ENCODE assay signal across 14 cellular contexts in genomic region chr3:58029842-58030584, GRCh38.
DNase-seq lines count a peak whose midpoint lies in the region; ATAC-seq and TF ChIP-seq lines count a peak whose summit lies in the region.
"Had no signal": no experiment of that assay in that cellular context is flagged by ENCODE, and none has a peak within 500 bp of the region (broad histone marks: within the 10 kb centered on the region; RNA-seq: fewer than 3 reads in every experiment).

No MANE protein-coding gene starts in this region.

- no peak for TF ChIP-seq CTCF in HEK293 (tag by site-specific recombination; IDR thresholded peaks at IDR 0.05)
- TF ChIP-seq CTCF in VCaP (conservative IDR thresholded peaks at IDR 0.05): no peak

- no peak overlapping the region for H3K4me3 ChIP-seq in HEK293 (ENCODE audit: low read depth, low read length)
- H3K4me3 ChIP-seq: adrenal gland, gastrocnemius medialis, lung had no signal

- POLR2A ChIA-PET in HEK293 (lab: Yijun Ruan, JAX): no interaction called here

- ATAC-seq in memory B cell (ENCODE audit: low read depth) (no peak), GM21825 (IDR thresholded peaks at IDR 0.05; ENCODE audit: unreplicated experiment) (no peak), HG03139 (IDR thresholded peaks at IDR 0.05; ENCODE audit: unreplicated experiment) (no peak)

- no peaks in the 10 kb centered on the region for H3K36me3 ChIP-seq in HEK293 (ENCODE audit: control insufficient read depth in 2 of 2, insufficient read depth in 1 of 2, low read length in 2 of 2)
- H3K36me3 ChIP-seq: adrenal gland, gastrocnemius medialis had no signal

- H3K4me1 ChIP-seq in HEK293 (ENCODE audit: control insufficient read depth, insufficient read depth, low read length): peaks cover 14% of the 10 kb centered on the region
- H3K4me1 ChIP-seq: adrenal gland, gastrocnemius medialis had no signal

- no peaks in the 10 kb centered on the region for H3K9me3 Mint-ChIP-seq in memory B cell
- H3K9me3 Mint-ChIP-seq: activated CD4-positive, alpha-beta memory T cell treated with anti-CD3 and anti-CD28 coated beads, Interleukin-2, amount 10 ng/mL, durations not matched to agents 7 days and 5 days; nephron had no signal

- peak overlapping the region; percentile 76 for H3K27ac Mint-ChIP-seq in memory B cell
- H3K27ac Mint-ChIP-seq: activated CD4-positive, alpha-beta memory T cell treated with anti-CD3 and anti-CD28 coated beads, Interleukin-2, amount 10 ng/mL, durations not matched to agents 7 days and 5 days had no signal

- H3K27ac ChIP-seq in HEK293 (ENCODE audit: extremely low read depth, low read depth, low read length) (no peak overlapping the region), VCaP (peak overlapping the region; percentile 1; the same call in 1 of the 2 replicates)
- H3K27ac ChIP-seq: adrenal gland, gastrocnemius medialis had no signal

- CTCF ChIA-PET in HEK293 (lab: Yijun Ruan, JAX): interaction anchor here (0.6 to 0.8 kb wide), 2 partner anchors 11 to 24 kb away, joined by 3 to 6 read pairs; no protein-coding TSS in a partner anchor

- DNase-seq in CD1c-positive myeloid dendritic cell (ENCODE audit: extremely low spot score) (peak; percentile 28), memory B cell (ENCODE audit: low spot score in 2 of 2) (no peak), UCSD-AML1 (lab: John Stamatoyannopoulos, UW; ENCODE audit: unreplicated experiment) (no peak)
- DNase-seq: activated CD4-positive, alpha-beta memory T cell treated with anti-CD3 and anti-CD28 coated beads, Interleukin-2, amount 10 ng/mL, durations not matched to agents 7 days and 5 days; activated T-cell treated with anti-CD3 and anti-CD28 coated beads, Interleukin-2, amount 50 U/mL, for 48 hours; adrenal gland; gastrocnemius medialis; NCI-H2227 treated with DMSO at 0.1 percent for 48 hours had no signal

- H3K27me3 Mint-ChIP-seq in memory B cell: no peaks in the 10 kb centered on the region
- H3K27me3 Mint-ChIP-seq: activated CD4-positive, alpha-beta memory T cell treated with anti-CD3 and anti-CD28 coated beads, Interleukin-2, amount 10 ng/mL, durations not matched to agents 7 days and 5 days had no signal

- H3K9me3 ChIP-seq in HEK293 (ENCODE audit: control insufficient read depth, insufficient read depth, low read depth, low read length): no peaks in the 10 kb centered on the region
- H3K9me3 ChIP-seq: adrenal gland, gastrocnemius medialis had no signal

- H3K4me1 Mint-ChIP-seq in memory B cell: peaks cover 22% of the 10 kb centered on the region

- H3K36me3 Mint-ChIP-seq in memory B cell: peaks cover 2% of the 10 kb centered on the region

- H3K4me3 Mint-ChIP-seq in memory B cell: no peak overlapping the region
- H3K4me3 Mint-ChIP-seq: activated CD4-positive, alpha-beta memory T cell treated with anti-CD3 and anti-CD28 coated beads, Interleukin-2, amount 10 ng/mL, durations not matched to agents 7 days and 5 days; nephron had no signal

TF ChIP-seq in HEK293, 187 proteins besides CTCF, POLR2A, EP300 and RAD21 (continues in another document):
- TF ChIP-seq SP7 (tag by site-specific recombination; IDR thresholded peaks at IDR 0.05): peak; percentile 81; the same call in 1 of the 2 replicates
- TF ChIP-seq PRDM2 (tag by site-specific recombination; IDR thresholded peaks at IDR 0.05; ENCODE audit: borderline replicate concordance): no peak
- TF ChIP-seq, protein P1, sequence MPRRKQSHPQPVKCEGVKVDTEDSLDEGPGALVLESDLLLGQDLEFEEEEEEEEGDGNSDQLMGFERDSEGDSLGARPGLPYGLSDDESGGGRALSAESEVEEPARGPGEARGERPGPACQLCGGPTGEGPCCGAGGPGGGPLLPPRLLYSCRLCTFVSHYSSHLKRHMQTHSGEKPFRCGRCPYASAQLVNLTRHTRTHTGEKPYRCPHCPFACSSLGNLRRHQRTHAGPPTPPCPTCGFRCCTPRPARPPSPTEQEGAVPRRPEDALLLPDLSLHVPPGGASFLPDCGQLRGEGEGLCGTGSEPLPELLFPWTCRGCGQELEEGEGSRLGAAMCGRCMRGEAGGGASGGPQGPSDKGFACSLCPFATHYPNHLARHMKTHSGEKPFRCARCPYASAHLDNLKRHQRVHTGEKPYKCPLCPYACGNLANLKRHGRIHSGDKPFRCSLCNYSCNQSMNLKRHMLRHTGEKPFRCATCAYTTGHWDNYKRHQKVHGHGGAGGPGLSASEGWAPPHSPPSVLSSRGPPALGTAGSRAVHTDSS (tag by site-specific recombination; IDR thresholded peaks at IDR 0.05): 0 out of 2 replicates have a peak, but pooled peaks have one; percentile 13
- 0 out of 2 replicates have a peak, but pooled peaks have one; percentile 7 for TF ChIP-seq ZNF623 (tag by site-specific recombination; IDR thresholded peaks at IDR 0.05)
- no peak for TF ChIP-seq ZNF37A (tag by site-specific recombination; IDR thresholded peaks at IDR 0.05)
- TF ChIP-seq PRDM6 (tag by site-specific recombination; IDR thresholded peaks at IDR 0.05): peak; percentile 40; the same call in 1 of the 2 replicates
- TF ChIP-seq, protein P2, sequence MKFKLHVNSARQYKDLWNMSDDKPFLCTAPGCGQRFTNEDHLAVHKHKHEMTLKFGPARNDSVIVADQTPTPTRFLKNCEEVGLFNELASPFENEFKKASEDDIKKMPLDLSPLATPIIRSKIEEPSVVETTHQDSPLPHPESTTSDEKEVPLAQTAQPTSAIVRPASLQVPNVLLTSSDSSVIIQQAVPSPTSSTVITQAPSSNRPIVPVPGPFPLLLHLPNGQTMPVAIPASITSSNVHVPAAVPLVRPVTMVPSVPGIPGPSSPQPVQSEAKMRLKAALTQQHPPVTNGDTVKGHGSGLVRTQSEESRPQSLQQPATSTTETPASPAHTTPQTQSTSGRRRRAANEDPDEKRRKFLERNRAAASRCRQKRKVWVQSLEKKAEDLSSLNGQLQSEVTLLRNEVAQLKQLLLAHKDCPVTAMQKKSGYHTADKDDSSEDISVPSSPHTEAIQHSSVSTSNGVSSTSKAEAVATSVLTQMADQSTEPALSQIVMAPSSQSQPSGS (tag by site-specific recombination; IDR thresholded peaks at IDR 0.05; ENCODE audit: low read depth): peak; percentile 86
- TF ChIP-seq ZNF366 (tag by site-specific recombination; conservative IDR thresholded peaks at IDR 0.05): peak; percentile 69; the same call in 1 of the 2 replicates
- peak; percentile 59 for TF ChIP-seq FEZF1 (tag by site-specific recombination; IDR thresholded peaks at IDR 0.05)
- no peak for TF ChIP-seq GFI1B (tag by site-specific recombination; IDR thresholded peaks at IDR 0.05)
- TF ChIP-seq ZNF544 (tag by site-specific recombination; IDR thresholded peaks at IDR 0.05): no peak
- TF ChIP-seq ZBTB7A (tag by site-specific recombination; IDR thresholded peaks at IDR 0.05; ENCODE audit: low read depth): no peak
- peak; percentile 49; the same call in 1 of the 2 replicates for TF ChIP-seq ZNF629 (tag by site-specific recombination; IDR thresholded peaks at IDR 0.05)
